Comparison of ENCODE assay signal across 8 cellular contexts in genomic region chr16:2223375-2224182, GRCh38. TPM values are rescaled to one million over a fixed set of nuclear protein-coding genes. Genes with fewer than 3 reads are reported as not detected.
DNase-seq lines count a peak whose midpoint lies in the region; ATAC-seq and TF ChIP-seq lines count a peak whose summit lies in the region.

E4F1 (plus strand) TSS chr16:2223591; CDS start chr16:2223614, 23 bp downstream.

- peak; percentile 99 for DNase-seq in DMS153 (lab: John Stamatoyannopoulos, UW)
- peak; percentile 99 for DNase-seq in Jurkat, Clone E6-1 (ENCODE audit: low read depth, low spot score)
- peak; percentile 100 for DNase-seq in activated T-cell treated with anti-CD3 and anti-CD28 coated beads, Interleukin-2, amount 50 U/mL, for 24 hours
- DNase-seq in erythroblast (lab: John Stamatoyannopoulos, UW): peak; percentile 100
- peak; percentile 95 to 96 for DNase-seq in stimulated activated CD8-positive, alpha-beta memory T cell treated with anti-CD3 and anti-CD28 coated beads, Interleukin-7, amount 100 ng/mL, for 1 hour (ENCODE audit: low read depth in 2 of 2)

- H3K4me1 Mint-ChIP-seq in activated T-cell treated with anti-CD3 and anti-CD28 coated beads, Interleukin-2, amount 50 U/mL, for 24 hours (ENCODE audit: low read depth): peaks cover 23% of the 10 kb centered on the region

- H3K4me3 Mint-ChIP-seq in activated T-cell treated with anti-CD3 and anti-CD28 coated beads, Interleukin-2, amount 50 U/mL, for 24 hours: peak within 1 kb of the TSS; percentile 86

- peak; percentile 92 for ATAC-seq in GM21619 (IDR thresholded peaks at IDR 0.05; ENCODE audit: unreplicated experiment)

- H3K36me3 Mint-ChIP-seq in activated T-cell treated with anti-CD3 and anti-CD28 coated beads, Interleukin-2, amount 50 U/mL, for 24 hours (ENCODE audit: low read depth): peaks cover 22% of the 10 kb centered on the region

- peak within 1 kb of the TSS; percentile 93 for H3K9ac ChIP-seq in mucosa of stomach (ENCODE audit: low read length)

- TF ChIP-seq POLR2A in erythroblast (IDR thresholded peaks at IDR 0.05; ENCODE audit: low read length): peak; percentile 95

- H3K9me3 Mint-ChIP-seq in activated T-cell treated with anti-CD3 and anti-CD28 coated beads, Interleukin-2, amount 50 U/mL, for 24 hours: no peaks in the 10 kb centered on the region

- no peaks in the 10 kb centered on the region for H3K36me3 ChIP-seq in mucosa of stomach (ENCODE audit: control insufficient read depth, insufficient read depth, low read length)

- no peaks in the 10 kb centered on the region for H3K27me3 ChIP-seq in mucosa of stomach (ENCODE audit: control insufficient read depth, insufficient read depth, low read length)

- H3K27ac Mint-ChIP-seq in activated T-cell treated with anti-CD3 and anti-CD28 coated beads, Interleukin-2, amount 50 U/mL, for 24 hours: peak within 1 kb of the TSS; percentile 75

- no peaks in the 10 kb centered on the region for H3K9me3 ChIP-seq in mucosa of stomach (ENCODE audit: control insufficient read depth, low read length)

- peaks cover 25% of the 10 kb centered on the region for H3K4me1 ChIP-seq in mucosa of stomach (ENCODE audit: control insufficient read depth, insufficient read depth, low read length)

- peak within 1 kb of the TSS; percentile 89 for H3K4me3 ChIP-seq in Jurkat, Clone E6-1 (ENCODE audit: low read length)
- H3K4me3 ChIP-seq in mucosa of stomach (ENCODE audit: low read length): peak within 1 kb of the TSS; percentile 77

- H3K27me3 Mint-ChIP-seq in activated T-cell treated with anti-CD3 and anti-CD28 coated beads, Interleukin-2, amount 50 U/mL, for 24 hours: no peaks in the 10 kb centered on the region

TF ChIP-seq in PFSK-1, 5 proteins besides CTCF, POLR2A, EP300 and RAD21:
- TF ChIP-seq REST (IDR thresholded peaks at IDR 0.05; ENCODE audit: insufficient read depth in 1 of 2, low read depth in 2 of 2, low read length in 2 of 2) (0 out of 4 replicates have a peak, but pooled peaks of 1 of the 2 experiments have one; percentile 8), SIN3A (IDR thresholded peaks at IDR 0.05; ENCODE audit: borderline replicate concordance, insufficient read depth, low read length) (peak; percentile 8; the same call in 1 of the 2 replicates), TAF1 (IDR thresholded peaks at IDR 0.05; ENCODE audit: borderline replicate concordance, insufficient read depth, low read length) (peak; percentile 80; the same call in 1 of the 2 replicates), POLR2AphosphoS5 (IDR thresholded peaks at IDR 0.05; ENCODE audit: low read depth, low read length) (peak; percentile 90), FOXP2 (optimal IDR thresholded peaks at IDR 0.05; ENCODE audit: borderline replicate concordance, extremely low read depth, extremely low read length, insufficient read depth) (peak; percentile 94)

RNA-seq across cellular contexts. Expression of gene E4F1, which starts in this region (rescaled TPM):
- 27.3 TPM for polyA plus RNA-seq in Jurkat, Clone E6-1 (2012; ENCODE audit: insufficient read depth, insufficient read length)
- polyA plus RNA-seq in PFSK-1 (2012; ENCODE audit: insufficient read length, low read depth): 53.7 TPM

Comparison
In these comparisons a context has a peak if more than half of its experiments do, and no peak if none do; other contexts are left out.
1. Peak in every context shown above with its lines: DNase-seq, ATAC-seq and H3K4me3 ChIP-seq.